ENCODE assay signal across 25 cellular contexts in genomic region chr16:5187402-5187952, GRCh38.
"Had no signal": no experiment of that assay in that cellular context is flagged by ENCODE, and none has a peak within 500 bp of the region (broad histone marks: within the 10 kb centered on the region; RNA-seq: fewer than 3 reads in every experiment).

No MANE protein-coding gene starts in this region.

- H3K27me3 ChIP-seq: neural progenitor cell, neutrophil, right atrium auricular region, right lobe of liver, stomach, tibial artery, uterus had no signal

- H3K4me1 ChIP-seq: left ventricle myocardium inferior, right atrium auricular region, right lobe of liver, stomach, tibial artery, uterus had no signal

- DNase-seq: hypothalamus; islet precursor cell; left ventricle myocardium inferior; naive B cell; natural killer cell; nephron progenitor cell; occipital lobe; right lobe of liver; stimulated activated CD4-positive, alpha-beta T cell treated with anti-CD3 and anti-CD28 coated beads, Interleukin-1b, Interleukin-23, amount 100 ng/mL, for 48 hours; stimulated activated CD4-positive, alpha-beta T cell treated with anti-CD3 and anti-CD28 coated beads, Interleukin-2, amount 100 ng/mL, for 48 hours; stimulated activated CD4-positive, alpha-beta T cell treated with anti-CD3 and anti-CD28 coated beads, Interleukin-4, amount 100 ng/mL, for 4 hours; stimulated activated CD8-positive, alpha-beta memory T cell treated with anti-CD3 and anti-CD28 coated beads, Interleukin-4, amount 100 ng/mL, for 48 hours; stimulated activated naive B cell treated with anti-CD40 and anti-IgM and Interleukin-4, amounts not matched to agents 10 μg/mL and 1 μg/mL and 100 μg/mL, for 72 hours; stimulated activated naive CD8-positive, alpha-beta T cell treated with anti-CD3 and anti-CD28 coated beads, Interleukin-15, Interleukin-2, amounts not matched to agents 100 U/mL and 50 U/mL, for 24 hours; stomach; tibial artery; trophoblast cell; uterus had no signal

- H3K9me3 Mint-ChIP-seq: natural killer cell; stimulated activated naive B cell treated with anti-CD40 and anti-IgM and Interleukin-4, amounts not matched to agents 10 μg/mL and 1 μg/mL and 100 μg/mL, for 72 hours had no signal

- H3K4me1 Mint-ChIP-seq: naive B cell; natural killer cell; nephron progenitor cell; neural progenitor cell; stimulated activated naive B cell treated with anti-CD40 and anti-IgM and Interleukin-4, amounts not matched to agents 10 μg/mL and 1 μg/mL and 100 μg/mL, for 72 hours had no signal

- ATAC-seq: natural killer cell; right lobe of liver; stimulated activated naive B cell treated with anti-CD40 and anti-IgM and Interleukin-4, amounts not matched to agents 10 μg/mL and 1 μg/mL and 100 μg/mL, for 72 hours; stimulated activated naive CD8-positive, alpha-beta T cell treated with anti-CD3 and anti-CD28 coated beads, Interleukin-15, Interleukin-2, amounts not matched to agents 100 U/mL and 50 U/mL, for 24 hours had no signal

- H3K27ac Mint-ChIP-seq: naive B cell; natural killer cell; nephron progenitor cell; neural progenitor cell; stimulated activated naive B cell treated with anti-CD40 and anti-IgM and Interleukin-4, amounts not matched to agents 10 μg/mL and 1 μg/mL and 100 μg/mL, for 72 hours had no signal

- H3K36me3 Mint-ChIP-seq: mesothelial cell of epicardium; naive B cell; natural killer cell; neural progenitor cell; stimulated activated naive B cell treated with anti-CD40 and anti-IgM and Interleukin-4, amounts not matched to agents 10 μg/mL and 1 μg/mL and 100 μg/mL, for 72 hours had no signal

- H3K9ac ChIP-seq: neural progenitor cell had no signal

- H3K9me3 ChIP-seq: left ventricle myocardium inferior, neutrophil, right atrium auricular region, right lobe of liver, thoracic aorta, tibial artery, uterus had no signal

- H3K4me2 ChIP-seq: neural progenitor cell, smooth muscle cell had no signal

- H3K36me3 ChIP-seq: left ventricle myocardium inferior, neural progenitor cell, neutrophil, right atrium auricular region, right lobe of liver, stomach, thoracic aorta, tibial artery, uterus had no signal

- H3K27ac ChIP-seq: left ventricle myocardium inferior, neural progenitor cell, neutrophil, right atrium auricular region, right lobe of liver, stomach, thoracic aorta, tibial artery, uterus had no signal

- H3K4me3 Mint-ChIP-seq: mesothelial cell of epicardium; naive B cell; natural killer cell; nephron progenitor cell; neural progenitor cell; stimulated activated naive B cell treated with anti-CD40 and anti-IgM and Interleukin-4, amounts not matched to agents 10 μg/mL and 1 μg/mL and 100 μg/mL, for 72 hours had no signal

- H3K4me3 ChIP-seq: left ventricle myocardium inferior, lung, neural progenitor cell, right atrium auricular region, right lobe of liver, smooth muscle cell, stomach, thoracic aorta, tibial artery, uterus had no signal
